8 cellular contexts compared by ENCODE assay signal in the genomic region with DNA sequence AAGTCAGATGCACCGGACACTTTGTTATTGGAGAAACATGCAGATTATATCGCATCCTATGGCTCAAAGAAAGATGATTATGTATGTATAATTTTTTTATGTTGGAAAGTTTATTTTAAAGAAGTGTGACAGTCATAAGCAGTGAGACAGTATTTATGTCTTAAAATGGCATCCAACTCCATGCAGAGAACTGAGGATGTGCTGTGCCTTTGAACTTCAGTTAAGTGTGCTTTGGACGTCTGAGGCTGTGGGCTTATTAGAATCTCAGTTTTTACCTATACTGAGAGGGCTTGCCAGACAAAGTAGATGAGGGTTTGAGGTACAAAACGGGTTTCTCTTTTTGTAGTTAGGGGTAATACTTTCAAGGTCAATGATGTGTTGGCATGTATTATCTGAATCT. TPM values are rescaled to one million over a fixed set of nuclear protein-coding genes. Genes with fewer than 3 reads are reported as not detected.
A peak's percentile ranks its signal among the peaks of the same experiment; 100 is the strongest.
DNase-seq lines count a peak whose midpoint lies in the region; ATAC-seq, FAIRE-seq and TF ChIP-seq lines count a peak whose summit lies in the region.

No MANE protein-coding gene starts in this region.

- peaks cover 37% of the 10 kb centered on the region for H3F3A ChIP-seq in SK-N-SH (replicated peaks; ENCODE audit: insufficient read depth)

- H3K4me1 ChIP-seq in SK-N-SH (ENCODE audit: control insufficient read depth in 1 of 2, insufficient read depth in 2 of 2, low read depth in 1 of 2, low read length in 1 of 2) (peaks cover 8 to 22% of the 10 kb centered on the region in 2 experiments), iPS-20b (ENCODE audit: insufficient read depth, low read length) (peaks cover 5% of the 10 kb centered on the region; the same call in 1 of the 2 replicates), stomach smooth muscle (ENCODE audit: control insufficient read depth, insufficient read depth, low read length) (peaks cover 5% of the 10 kb centered on the region)

- H3K79me2 ChIP-seq in SK-N-SH (ENCODE audit: insufficient read depth): peaks cover 64% of the 10 kb centered on the region

- no peak for TF ChIP-seq CTCF in SK-N-SH (IDR thresholded peaks at IDR 0.05)

- no peaks in the 10 kb centered on the region for H3K27me3 ChIP-seq in SK-N-SH (ENCODE audit: insufficient read depth)
- no peaks in the 10 kb centered on the region for H3K27me3 ChIP-seq in iPS-20b (ENCODE audit: insufficient read depth, low read length)
- no peaks in the 10 kb centered on the region for H3K27me3 ChIP-seq in stomach smooth muscle (ENCODE audit: control insufficient read depth in 1 of 2, insufficient read depth in 2 of 2, low read length in 2 of 2)

- H3K9ac ChIP-seq in SK-N-SH (peak overlapping the region; percentile 92), iPS-20b (ENCODE audit: low read depth, low read length) (peak overlapping the region; percentile 98), stomach smooth muscle (ENCODE audit: low read length in 2 of 2) (peak overlapping the region; percentile 13 to 96)

- peak overlapping the region; percentile 97 for H3K27ac Mint-ChIP-seq in activated T-helper 17 cell treated with anti-CD3 and anti-CD28 coated beads, Interleukin-2, amount 50 U/mL, for 72 hours

- H3K36me3 Mint-ChIP-seq in activated T-helper 17 cell treated with anti-CD3 and anti-CD28 coated beads, Interleukin-2, amount 50 U/mL, for 72 hours (ENCODE audit: low read depth): peaks cover 67% of the 10 kb centered on the region

- no peaks in the 10 kb centered on the region for H3K9me3 ChIP-seq in SK-N-SH
- H3K9me3 ChIP-seq in iPS-20b (ENCODE audit: insufficient read depth, low read depth, low read length): no peaks in the 10 kb centered on the region
- no peaks in the 10 kb centered on the region for H3K9me3 ChIP-seq in stomach smooth muscle (ENCODE audit: control insufficient read depth in 2 of 2, low read length in 2 of 2)

- no peak for TF ChIP-seq EP300 in SK-N-SH (IDR thresholded peaks at IDR 0.05; ENCODE audit: borderline replicate concordance in 1 of 2, low read depth in 1 of 2, low read length in 1 of 2)

- FAIRE-seq in HTR-8/SVneo (lab: Jason Lieb, UNC): no peak

- no peak for TF ChIP-seq RAD21 in SK-N-SH (IDR thresholded peaks at IDR 0.05; ENCODE audit: low read length)

- H3K27ac ChIP-seq in SK-N-SH (ENCODE audit: low read depth in 2 of 2, low read length in 1 of 2) (peak overlapping the region in 1 of 2 experiments; percentile 6; a peak in 2 of 4 replicates), iPS-20b (ENCODE audit: low read length) (peak overlapping the region; percentile 23), stomach smooth muscle (ENCODE audit: low read length) (no peak overlapping the region)

- H3K4me3 ChIP-seq in SK-N-SH (ENCODE audit: low read depth in 2 of 2, low read length in 1 of 2) (peak overlapping the region; percentile 62 to 74), iPS-20b (ENCODE audit: low read length) (peak overlapping the region; percentile 99), stomach smooth muscle (ENCODE audit: low read length in 2 of 2) (peak overlapping the region; percentile 98 to 99)

- peak overlapping the region; percentile 99 for H3K4me3 Mint-ChIP-seq in activated T-helper 17 cell treated with anti-CD3 and anti-CD28 coated beads, Interleukin-2, amount 50 U/mL, for 72 hours

- peaks cover 30% of the 10 kb centered on the region for H3K4me1 Mint-ChIP-seq in activated T-helper 17 cell treated with anti-CD3 and anti-CD28 coated beads, Interleukin-2, amount 50 U/mL, for 72 hours

- no peak for ATAC-seq in SK-N-SH treated with all-trans-retinoic acid at 6 μM for 48 hours
- no peak for ATAC-seq in activated T-helper 17 cell treated with anti-CD3 and anti-CD28 coated beads, Interleukin-2, amount 50 U/mL, for 72 hours (replicated peaks)
- no peak for ATAC-seq in HG02884 (IDR thresholded peaks at IDR 0.05; ENCODE audit: unreplicated experiment)
- ATAC-seq in HG02970 (IDR thresholded peaks at IDR 0.05; ENCODE audit: low FRiP score, unreplicated experiment): no peak

- no peak for DNase-seq in SK-N-SH
- DNase-seq in HTR-8/SVneo (ENCODE audit: insufficient read length, low spot score): no peak

- H2AFZ ChIP-seq in SK-N-SH (ENCODE audit: low read depth): no peak overlapping the region

- H3K4me2 ChIP-seq in SK-N-SH: peak overlapping the region; percentile 78

- WGBS in SK-N-SH (ENCODE audit: low lambda C conversion rate): 1% methylated on average over 4 of the region's 4 CpGs

- CTCF ChIA-PET in SK-N-SH (lab: Yijun Ruan, JAX): no interaction called here

- H3K36me3 ChIP-seq in SK-N-SH (replicated peaks in 1 of 2; ENCODE audit: control insufficient read depth in 1 of 2, insufficient read depth in 2 of 2, low read length in 1 of 2) (peaks cover 48 to 55% of the 10 kb centered on the region in 2 experiments), iPS-20b (ENCODE audit: insufficient read depth, low read depth, low read length) (peaks cover 55% of the 10 kb centered on the region), stomach smooth muscle (ENCODE audit: control insufficient read depth in 2 of 2, insufficient read depth in 2 of 2, low read length in 2 of 2) (peaks cover 6 to 12% of the 10 kb centered on the region in 2 donors)

- H4K20me1 ChIP-seq in SK-N-SH (ENCODE audit: insufficient read depth): peaks cover 58% of the 10 kb centered on the region

- POLR2A ChIA-PET in SK-N-SH (lab: Yijun Ruan, JAX): no interaction called here

- no peaks in the 10 kb centered on the region for H3K9me3 Mint-ChIP-seq in activated T-helper 17 cell treated with anti-CD3 and anti-CD28 coated beads, Interleukin-2, amount 50 U/mL, for 72 hours

- no peaks in the 10 kb centered on the region for H3K9me2 ChIP-seq in SK-N-SH

- H3K27me3 Mint-ChIP-seq in activated T-helper 17 cell treated with anti-CD3 and anti-CD28 coated beads, Interleukin-2, amount 50 U/mL, for 72 hours: no peaks in the 10 kb centered on the region

TF ChIP-seq in SK-N-SH, 30 proteins besides CTCF, POLR2A, EP300 and RAD21 (continues in another document):
- TF ChIP-seq FOSL2 (IDR thresholded peaks at IDR 0.05; ENCODE audit: borderline replicate concordance, low read depth) (no peak), ELF1 (IDR thresholded peaks at IDR 0.05) (no peak), SMC3 (IDR thresholded peaks at IDR 0.05; ENCODE audit: low read depth, low read length) (no peak), PBX3 (IDR thresholded peaks at IDR 0.05) (no peak), TAF1 (IDR thresholded peaks at IDR 0.05; ENCODE audit: borderline replicate concordance, low read depth, low read length) (no peak)
- TF ChIP-seq, protein P1, sequence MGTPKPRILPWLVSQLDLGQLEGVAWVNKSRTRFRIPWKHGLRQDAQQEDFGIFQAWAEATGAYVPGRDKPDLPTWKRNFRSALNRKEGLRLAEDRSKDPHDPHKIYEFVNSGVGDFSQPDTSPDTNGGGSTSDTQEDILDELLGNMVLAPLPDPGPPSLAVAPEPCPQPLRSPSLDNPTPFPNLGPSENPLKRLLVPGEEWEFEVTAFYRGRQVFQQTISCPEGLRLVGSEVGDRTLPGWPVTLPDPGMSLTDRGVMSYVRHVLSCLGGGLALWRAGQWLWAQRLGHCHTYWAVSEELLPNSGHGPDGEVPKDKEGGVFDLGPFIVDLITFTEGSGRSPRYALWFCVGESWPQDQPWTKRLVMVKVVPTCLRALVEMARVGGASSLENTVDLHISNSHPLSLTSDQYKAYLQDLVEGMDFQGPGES (IDR thresholded peaks at IDR 0.05; ENCODE audit: low read depth, low read length): no peak

TF ChIP-seq in SK-N-SH treated with all-trans-retinoic acid at 6 μM for 48 hours, 23 proteins besides CTCF, POLR2A, EP300 and RAD21:
- TF ChIP-seq OSR1 (CRISPR knock-in tag; IDR thresholded peaks at IDR 0.05) (no peak), TOX (CRISPR knock-in tag; IDR thresholded peaks at IDR 0.05; ENCODE audit: borderline replicate concordance) (no peak), SNAI2 (CRISPR knock-in tag; IDR thresholded peaks at IDR 0.05) (no peak)

RNA-seq across cellular contexts. Expression of gene RABGGTB, which starts 1.5 kb away (rescaled TPM):
- polyA plus RNA-seq in SK-N-SH (2012; rRNA removed): 59.0 and 95.5 TPM in 2 replicates
- polyA plus RNA-seq in SK-N-SH (2012; cell fraction: cytosol; rRNA removed): 66.3 and 98.2 TPM in 2 replicates
- 99.7 and 242 TPM in 2 replicates for polyA plus RNA-seq in SK-N-SH (2012; cell fraction: nucleus; rRNA removed)
- 100 to 1,000 TPM; 109 to 165 TPM for total RNA-seq in activated T-helper 17 cell treated with anti-CD3 and anti-CD28 coated beads, Interleukin-2, amount 50 U/mL, for 72 hours

RNA-seq across cellular contexts. Expression of gene MSH4, which starts 9.2 kb away (rescaled TPM):
- not detected in 2 replicates for polyA plus RNA-seq in SK-N-SH (2012; rRNA removed)
- 0.01 TPM in 2 replicates for polyA plus RNA-seq in SK-N-SH (2012; cell fraction: cytosol; rRNA removed)
- polyA plus RNA-seq in SK-N-SH (2012; cell fraction: nucleus; rRNA removed): 0.04 TPM in 2 replicates
- under 1 TPM; 0.32 to 0.95 TPM for total RNA-seq in activated T-helper 17 cell treated with anti-CD3 and anti-CD28 coated beads, Interleukin-2, amount 50 U/mL, for 72 hours
